23 cellular contexts compared by ENCODE assay signal in genomic region chr4:32145987-32146386, GRCh38.
A peak's percentile ranks its signal among the peaks of the same experiment; 100 is the strongest.
DNase-seq lines count a peak whose midpoint lies in the region; ATAC-seq and TF ChIP-seq lines count a peak whose summit lies in the region.
"Had no signal": no experiment of that assay in that cellular context is flagged by ENCODE, and none has a peak within 500 bp of the region (broad histone marks: within the 10 kb centered on the region; RNA-seq: fewer than 3 reads in every experiment).

No MANE protein-coding gene starts in this region.

- H3K27ac Mint-ChIP-seq in endothelial cell (ENCODE audit: unreplicated experiment) (no peak overlapping the region), neural progenitor cell (no peak overlapping the region)
- H3K27ac Mint-ChIP-seq: CD4-positive, alpha-beta memory T cell had no signal

- H3K4me1 Mint-ChIP-seq in endothelial cell (ENCODE audit: unreplicated experiment) (peaks cover 5% of the 10 kb centered on the region), neural progenitor cell (peaks cover 18% of the 10 kb centered on the region)
- H3K4me1 Mint-ChIP-seq: CD4-positive, alpha-beta memory T cell had no signal

- H3F3A ChIP-seq in neural progenitor cell (ENCODE audit: low read depth): no peaks in the 10 kb centered on the region

- no peaks in the 10 kb centered on the region for H4K20me1 ChIP-seq in neural progenitor cell (ENCODE audit: low read depth)

- H3K4me3 ChIP-seq in H7 (ENCODE audit: insufficient read depth, low read depth, low read length) (no peak overlapping the region), WERI-Rb-1 (ENCODE audit: low read depth, low read length) (no peak overlapping the region), neural progenitor cell (no peak overlapping the region), heart left ventricle (no peak overlapping the region)

- H3K27me3 ChIP-seq in H7 (ENCODE audit: control insufficient read depth, insufficient read depth, low read length) (no peaks in the 10 kb centered on the region), WERI-Rb-1 (ENCODE audit: insufficient read depth, low read depth, severe bottlenecking) (no peaks in the 10 kb centered on the region), neural progenitor cell (no peaks in the 10 kb centered on the region), heart left ventricle (no peaks in the 10 kb centered on the region)

- no peak for ATAC-seq in HG03565 (IDR thresholded peaks at IDR 0.05; ENCODE audit: unreplicated experiment)
- ATAC-seq in heart left ventricle: no peak

- no peaks in the 10 kb centered on the region for H3K79me2 ChIP-seq in neural progenitor cell (ENCODE audit: low read depth)

- H3K27ac ChIP-seq in WERI-Rb-1 (no peak overlapping the region), neural progenitor cell (no peak overlapping the region), heart left ventricle (no peak overlapping the region)
- H3K27ac ChIP-seq: RWPE1 had no signal

- no peaks in the 10 kb centered on the region for H3K9me3 ChIP-seq in WERI-Rb-1 (ENCODE audit: severe bottlenecking)
- no peaks in the 10 kb centered on the region for H3K9me3 ChIP-seq in neural progenitor cell (ENCODE audit: low read depth)
- no peaks in the 10 kb centered on the region for H3K9me3 ChIP-seq in heart left ventricle
- H3K9me3 ChIP-seq: SK-N-SH had no signal

- no peak for TF ChIP-seq POLR2A in heart left ventricle (IDR thresholded peaks at IDR 0.05)

- H3K27me3 Mint-ChIP-seq in endothelial cell (ENCODE audit: unreplicated experiment) (peaks cover 1% of the 10 kb centered on the region), neural progenitor cell (ENCODE audit: insufficient read depth, low read depth) (no peaks in the 10 kb centered on the region)
- H3K27me3 Mint-ChIP-seq: CD4-positive, alpha-beta memory T cell had no signal

- no peak overlapping the region for H2AFZ ChIP-seq in neural progenitor cell (replicated peaks)

- no peak overlapping the region for H3K9ac ChIP-seq in neural progenitor cell
- H3K9ac ChIP-seq: SK-N-SH had no signal

- H3K36me3 Mint-ChIP-seq in endothelial cell (ENCODE audit: low read depth, unreplicated experiment) (no peaks in the 10 kb centered on the region), neural progenitor cell (no peaks in the 10 kb centered on the region)
- H3K36me3 Mint-ChIP-seq: CD4-positive, alpha-beta memory T cell had no signal

- H3K4me3 Mint-ChIP-seq in endothelial cell (ENCODE audit: unreplicated experiment) (no peak overlapping the region), neural progenitor cell (no peak overlapping the region)
- H3K4me3 Mint-ChIP-seq: CD4-positive, alpha-beta memory T cell had no signal

- intact Hi-C loops in heart left ventricle (cut with DNase I): no loop called here

- 73 to 78% (median 76%) methylated on average over 5 of the region's 5 CpGs for WGBS in heart left ventricle, 4 donors

- H3K36me3 ChIP-seq in H7 (replicated peaks; ENCODE audit: control insufficient read depth, insufficient read depth, low read length) (no peaks in the 10 kb centered on the region), WERI-Rb-1 (no peaks in the 10 kb centered on the region), neural progenitor cell (no peaks in the 10 kb centered on the region), heart left ventricle (no peaks in the 10 kb centered on the region)

- peak; percentile 2 for DNase-seq in H7
- no peak for DNase-seq in WERI-Rb-1
- DNase-seq in endothelial cell (ENCODE audit: low spot score): peak; percentile 10
- peak; percentile 16 for DNase-seq in neural progenitor cell (ENCODE audit: low spot score)
- no peak for DNase-seq in germinal center (ENCODE audit: low spot score)
- DNase-seq in DMS 273 treated with DMSO at 0.1 percent for 48 hours (lab: John Stamatoyannopoulos, UW): no peak
- no peak for DNase-seq in heart left ventricle
- DNase-seq: AML-193; C1 segment of cervical spinal cord; CD4-positive, alpha-beta memory T cell; COR-L47; HCEC 1CT; Karpas-422; NCI-H1092 treated with DMSO at 0.1 percent for 48 hours; NCI-H1436 treated with DMSO at 0.1 percent for 48 hours; NCI-H187 treated with DMSO at 0.1 percent for 48 hours; NCI-H2171 treated with DMSO at 0.1 percent for 48 hours; NCI-H524; NCI-H774; SIG-M5; SK-N-SH had no signal

- H3K9me3 Mint-ChIP-seq in endothelial cell (ENCODE audit: unreplicated experiment): no peaks in the 10 kb centered on the region
- H3K9me3 Mint-ChIP-seq in neural progenitor cell: peaks cover 4% of the 10 kb centered on the region

- H3K4me1 ChIP-seq in neural progenitor cell (peaks cover 16% of the 10 kb centered on the region), heart left ventricle (no peaks in the 10 kb centered on the region)

- no peak overlapping the region for H3K4me2 ChIP-seq in neural progenitor cell
- H3K4me2 ChIP-seq: SK-N-SH had no signal

- TF ChIP-seq CTCF in WERI-Rb-1 (IDR thresholded peaks at IDR 0.05; ENCODE audit: low read depth, low read length) (peak; percentile 47), endothelial cell (IDR thresholded peaks at IDR 0.05; ENCODE audit: unreplicated experiment) (no peak), neural progenitor cell (IDR thresholded peaks at IDR 0.05) (peak; percentile 42), heart left ventricle (IDR thresholded peaks at IDR 0.05) (no peak)

Comparison
In these comparisons a context has a peak if more than half of its experiments do, and no peak if none do; other contexts are left out.
1. DNase-seq: peak in H7 (single experiment), endothelial cell (single experiment) and neural progenitor cell (single experiment); none in WERI-Rb-1 (single experiment), germinal center (single experiment), DMS 273 treated with DMSO at 0.1 percent for 48 hours (single experiment) and heart left ventricle (0 of 5).
2. CTCF ChIP-seq: peak in WERI-Rb-1 (single experiment) and neural progenitor cell (single experiment); none in endothelial cell (single experiment) and heart left ventricle (0 of 12).